Comparison of ENCODE assay signal across 12 cellular contexts in the genomic region with DNA sequence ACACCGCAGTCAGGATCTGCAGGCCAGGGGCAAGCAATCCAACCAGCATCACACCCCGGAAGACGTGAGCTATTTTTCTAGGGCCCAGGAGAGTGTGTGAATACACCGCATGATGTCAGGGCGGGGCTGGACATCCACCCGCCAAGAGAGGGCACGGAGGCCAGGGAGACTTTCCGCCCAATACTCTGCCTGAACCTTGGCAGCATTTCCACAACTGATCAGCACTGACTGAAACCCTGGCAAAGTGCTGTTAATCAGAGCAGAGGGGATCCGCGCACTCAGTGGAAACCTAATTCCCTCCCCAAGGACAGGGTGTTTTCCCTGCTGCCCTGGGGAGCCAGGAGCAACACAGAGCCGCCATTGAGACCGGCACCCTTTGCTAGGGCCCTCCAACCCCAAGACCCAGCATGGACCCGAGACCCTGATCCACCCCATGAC.
"Had no signal": no experiment of that assay in that cellular context is flagged by ENCODE, and none has a peak within 500 bp of the region (broad histone marks: within the 10 kb centered on the region; RNA-seq: fewer than 3 reads in every experiment).

No MANE protein-coding gene starts in this region.

- H3K27ac ChIP-seq: ascending aorta, cardiac muscle cell had no signal

- H3K9me3 ChIP-seq: ascending aorta had no signal

- ATAC-seq: activated T-cell treated with anti-CD3 and anti-CD28 coated beads, Interleukin-2, amount 50 U/mL, for 4 hours; naive thymus-derived CD4-positive, alpha-beta T cell; T-cell had no signal

- DNase-seq: activated CD4-positive, alpha-beta memory T cell treated with anti-CD3 and anti-CD28 coated beads for 36 hours; activated naive CD4-positive, alpha-beta T cell; activated T-cell treated with anti-CD3 and anti-CD28 coated beads, Interleukin-2, amount 50 U/mL, for 4 hours; hippocampal formation; naive thymus-derived CD4-positive, alpha-beta T cell; stimulated activated CD4-positive, alpha-beta T cell treated with anti-CD3 and anti-CD28 coated beads, Interleukin-4, amount 100 ng/mL, for 4 hours; T-cell; T1000; trophoblast cell had no signal

- H3K4me1 ChIP-seq: ascending aorta had no signal

- H3K4me3 ChIP-seq: ascending aorta, cardiac muscle cell, lung had no signal

- H3K27me3 ChIP-seq: ascending aorta, cardiac muscle cell had no signal
